In genomic region chr14:64060648-64061096, GRCh38 we compare ENCODE assay signal across 8 cellular contexts.
DNase-seq lines count a peak whose midpoint lies in the region; ATAC-seq and TF ChIP-seq lines count a peak whose summit lies in the region.

No MANE protein-coding gene starts in this region.

- no peak overlapping the region for H3K27ac ChIP-seq in Panc1 (ENCODE audit: low read length)
- no peak overlapping the region for H3K27ac ChIP-seq in upper lobe of left lung
- H3K27ac ChIP-seq in caudate nucleus (ENCODE audit: low read depth, low read length), result no peak overlapping the region

- CTCF ChIA-PET in Panc1 (lab: Charles Lee), result interaction anchor here (0.9 kb wide), 1 partner anchor 243 kb away, joined by 3 read pairs; no protein-coding TSS in a partner anchor

- 85 to 90% methylated on average over 5 of the region's 5 CpGs for WGBS in upper lobe of left lung, 2 donors

- peak overlapping the region in 1 of 2 donors; percentile 30 for H3K27ac Mint-ChIP-seq in natural killer cell
- H3K27ac Mint-ChIP-seq in natural killer cell treated with Interleukin-12 subunit alpha and Interleukin-12 subunit beta and Interleukin-15 and Interleukin-18, amount 100 ng/mL, for 72 hours, result peak overlapping the region in 1 of 2 donors; percentile 8

- H3K4me3 Mint-ChIP-seq in natural killer cell, result no peak overlapping the region
- no peak overlapping the region for H3K4me3 Mint-ChIP-seq in natural killer cell treated with Interleukin-12 subunit alpha and Interleukin-12 subunit beta and Interleukin-15 and Interleukin-18, amount 100 ng/mL, for 72 hours

- peaks cover 13 to 39% of the 10 kb centered on the region in 2 donors for H3K4me1 Mint-ChIP-seq in natural killer cell
- peaks cover 7 to 26% of the 10 kb centered on the region in 2 donors for H3K4me1 Mint-ChIP-seq in natural killer cell treated with Interleukin-12 subunit alpha and Interleukin-12 subunit beta and Interleukin-15 and Interleukin-18, amount 100 ng/mL, for 72 hours (ENCODE audit: low read depth in 2 of 2)

- TF ChIP-seq CTCF in natural killer cell (IDR thresholded peaks at IDR 0.05) (peak; percentile 22), Panc1 (IDR thresholded peaks at IDR 0.05) (peak; percentile 54), upper lobe of left lung (IDR thresholded peaks at IDR 0.05) (peak in 4 of 6 experiments; percentile 18 to 53 (median 39))

- H3K27me3 ChIP-seq in Panc1 (ENCODE audit: control insufficient read depth, insufficient read depth, low read length) (no peaks in the 10 kb centered on the region), upper lobe of left lung (no peaks in the 10 kb centered on the region)

- BruUV-seq in Panc1 (replicated peaks; lab: Mats Ljungman, UMichigan), result no TSS peak

- in situ Hi-C loops in Panc1 (cut with HindIII; ENCODE audit: low pct_unique_long_range_greater_than_20kb, low sequenced_read_pairs), result no loop called here

- DNase-seq in natural killer cell, result no peak
- DNase-seq in natural killer cell treated with Interleukin-12 subunit alpha and Interleukin-12 subunit beta and Interleukin-15 and Interleukin-18, amount 100 ng/mL, for 72 hours (ENCODE audit: low spot score), result no peak
- peak; percentile 20 for DNase-seq in Panc1 (ENCODE audit: low read depth, low spot score)
- peak; percentile 6 for DNase-seq in germinal center (ENCODE audit: low spot score)
- DNase-seq in upper lobe of left lung, result peak in 1 of 2 donors; percentile 23
- DNase-seq in caudate nucleus (lab: John Stamatoyannopoulos, UW), result no peak
- no peak for DNase-seq in NCI-H2029 (lab: John Stamatoyannopoulos, UW)

- TF ChIP-seq POLR2A in upper lobe of left lung (IDR thresholded peaks at IDR 0.05), result no peak

- H3K9me3 Mint-ChIP-seq in natural killer cell, result no peaks in the 10 kb centered on the region
- H3K9me3 Mint-ChIP-seq in natural killer cell treated with Interleukin-12 subunit alpha and Interleukin-12 subunit beta and Interleukin-15 and Interleukin-18, amount 100 ng/mL, for 72 hours, result no peaks in the 10 kb centered on the region

- ATAC-seq in natural killer cell, result peak in 2 of 3 donors; percentile 27 to 32
- no peak for ATAC-seq in natural killer cell treated with Interleukin-12 subunit alpha and Interleukin-12 subunit beta and Interleukin-15 and Interleukin-18, amount 100 ng/mL, for 72 hours
- ATAC-seq in Panc1, result peak; percentile 30; the same call in 1 of the 2 replicates
- no peak for ATAC-seq in upper lobe of left lung (ENCODE audit: low FRiP score in 2 of 2)
- no peak for ATAC-seq in GM18907 (IDR thresholded peaks at IDR 0.05; ENCODE audit: unreplicated experiment)

- intact Hi-C loops in natural killer cell (cut with micrococcal nuclease), result no loop called here
- intact Hi-C loops in Panc1 (cut with micrococcal nuclease; ENCODE audit: unreplicated experiment), result no loop called here

- H3K36me3 ChIP-seq in Panc1 (ENCODE audit: control insufficient read depth, insufficient read depth, low read length) (no peaks in the 10 kb centered on the region), upper lobe of left lung (peaks cover 0 to 39% (median 4%) of the 10 kb centered on the region in 4 donors)

- POLR2A ChIA-PET in Panc1 (lab: Charles Lee), result no interaction called here

- no peak overlapping the region for H3K4me3 ChIP-seq in Panc1 (ENCODE audit: low read depth in 2 of 2, low read length in 2 of 2)
- H3K4me3 ChIP-seq in upper lobe of left lung, result no peak overlapping the region

- H3K36me3 Mint-ChIP-seq in natural killer cell, result peaks cover 24% of the 10 kb centered on the region
- peaks cover 13% of the 10 kb centered on the region for H3K36me3 Mint-ChIP-seq in natural killer cell treated with Interleukin-12 subunit alpha and Interleukin-12 subunit beta and Interleukin-15 and Interleukin-18, amount 100 ng/mL, for 72 hours

- H3K4me1 ChIP-seq in Panc1 (ENCODE audit: control insufficient read depth, insufficient read depth, low read length) (no peaks in the 10 kb centered on the region), upper lobe of left lung (peaks cover 0 to 5% (median 2%) of the 10 kb centered on the region in 4 donors)

- no peak for TF ChIP-seq EP300 in upper lobe of left lung (IDR thresholded peaks at IDR 0.05)

- no peaks in the 10 kb centered on the region for H3K27me3 Mint-ChIP-seq in natural killer cell (ENCODE audit: low read depth in 2 of 2)
- H3K27me3 Mint-ChIP-seq in natural killer cell treated with Interleukin-12 subunit alpha and Interleukin-12 subunit beta and Interleukin-15 and Interleukin-18, amount 100 ng/mL, for 72 hours, result no peaks in the 10 kb centered on the region

- H3K9me3 ChIP-seq in Panc1 (ENCODE audit: control insufficient read depth, insufficient read depth, low read depth, low read length) (no peaks in the 10 kb centered on the region), upper lobe of left lung (no peaks in the 10 kb centered on the region)

Comparison
In these comparisons a context has a peak if more than half of its experiments do, and no peak if none do; other contexts are left out.
1. ATAC-seq: peak in natural killer cell (2 of 3) and Panc1 (single experiment); none in natural killer cell treated with Interleukin-12 subunit alpha and Interleukin-12 subunit beta and Interleukin-15 and Interleukin-18, amount 100 ng/mL, for 72 hours (0 of 2), upper lobe of left lung (0 of 2) and GM18907 (single experiment).
2. DNase-seq: peak in Panc1 (single experiment) and germinal center (single experiment); none in natural killer cell (single experiment), natural killer cell treated with Interleukin-12 subunit alpha and Interleukin-12 subunit beta and Interleukin-15 and Interleukin-18, amount 100 ng/mL, for 72 hours (single experiment), caudate nucleus (0 of 61) and NCI-H2029 (single experiment).
3. Peak in every context shown above with its lines, with median percentiles within 50 percentile points of each other: CTCF ChIP-seq.